Comparison of ENCODE assay signal across 2 cellular contexts in genomic region chr18:12993439-12993838, GRCh38.
TF ChIP-seq lines count a peak whose summit lies in the region.

No MANE protein-coding gene starts in this region.

TF ChIP-seq in SK-N-SH, 30 proteins besides CTCF, POLR2A, EP300 and RAD21 (continued from another document):
- TF ChIP-seq, protein P1, sequence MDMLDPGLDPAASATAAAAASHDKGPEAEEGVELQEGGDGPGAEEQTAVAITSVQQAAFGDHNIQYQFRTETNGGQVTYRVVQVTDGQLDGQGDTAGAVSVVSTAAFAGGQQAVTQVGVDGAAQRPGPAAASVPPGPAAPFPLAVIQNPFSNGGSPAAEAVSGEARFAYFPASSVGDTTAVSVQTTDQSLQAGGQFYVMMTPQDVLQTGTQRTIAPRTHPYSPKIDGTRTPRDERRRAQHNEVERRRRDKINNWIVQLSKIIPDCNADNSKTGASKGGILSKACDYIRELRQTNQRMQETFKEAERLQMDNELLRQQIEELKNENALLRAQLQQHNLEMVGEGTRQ (IDR thresholded peaks at IDR 0.05; ENCODE audit: borderline replicate concordance, low read depth, low read length), result no peak
- no peak for TF ChIP-seq YY1 (IDR thresholded peaks at IDR 0.05; ENCODE audit: low read depth)
- TF ChIP-seq FOXM1 (IDR thresholded peaks at IDR 0.05; ENCODE audit: low read depth), result no peak
- no peak for TF ChIP-seq TCF12 (IDR thresholded peaks at IDR 0.05)
- TF ChIP-seq, protein P2, sequence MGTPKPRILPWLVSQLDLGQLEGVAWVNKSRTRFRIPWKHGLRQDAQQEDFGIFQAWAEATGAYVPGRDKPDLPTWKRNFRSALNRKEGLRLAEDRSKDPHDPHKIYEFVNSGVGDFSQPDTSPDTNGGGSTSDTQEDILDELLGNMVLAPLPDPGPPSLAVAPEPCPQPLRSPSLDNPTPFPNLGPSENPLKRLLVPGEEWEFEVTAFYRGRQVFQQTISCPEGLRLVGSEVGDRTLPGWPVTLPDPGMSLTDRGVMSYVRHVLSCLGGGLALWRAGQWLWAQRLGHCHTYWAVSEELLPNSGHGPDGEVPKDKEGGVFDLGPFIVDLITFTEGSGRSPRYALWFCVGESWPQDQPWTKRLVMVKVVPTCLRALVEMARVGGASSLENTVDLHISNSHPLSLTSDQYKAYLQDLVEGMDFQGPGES (IDR thresholded peaks at IDR 0.05; ENCODE audit: low read depth, low read length), result no peak
- TF ChIP-seq, protein P3, sequence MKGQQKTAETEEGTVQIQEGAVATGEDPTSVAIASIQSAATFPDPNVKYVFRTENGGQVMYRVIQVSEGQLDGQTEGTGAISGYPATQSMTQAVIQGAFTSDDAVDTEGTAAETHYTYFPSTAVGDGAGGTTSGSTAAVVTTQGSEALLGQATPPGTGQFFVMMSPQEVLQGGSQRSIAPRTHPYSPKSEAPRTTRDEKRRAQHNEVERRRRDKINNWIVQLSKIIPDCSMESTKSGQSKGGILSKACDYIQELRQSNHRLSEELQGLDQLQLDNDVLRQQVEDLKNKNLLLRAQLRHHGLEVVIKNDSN (IDR thresholded peaks at IDR 0.05; ENCODE audit: borderline replicate concordance, low read depth), result no peak
- TF ChIP-seq SMC3 (IDR thresholded peaks at IDR 0.05; ENCODE audit: low read depth, low read length), result no peak

TF ChIP-seq in SK-N-SH treated with all-trans-retinoic acid at 6 μM for 48 hours, 23 proteins besides CTCF, POLR2A, EP300 and RAD21 (continued from another document):
- TF ChIP-seq PATZ1 (CRISPR knock-in tag; IDR thresholded peaks at IDR 0.05; ENCODE audit: borderline replicate concordance) (no peak), ZNF8 (CRISPR knock-in tag; IDR thresholded peaks at IDR 0.05) (no peak), CSDC2 (CRISPR knock-in tag; IDR thresholded peaks at IDR 0.05) (no peak)
